ENCODE assay signal across 32 cellular contexts in genomic region chrX:147478899-147479298, GRCh38.
"Had no signal": no experiment of that assay in that cellular context is flagged by ENCODE, and none has a peak within 500 bp of the region (broad histone marks: within the 10 kb centered on the region; RNA-seq: fewer than 3 reads in every experiment).

No MANE protein-coding gene starts in this region.

- H3K36me3 Mint-ChIP-seq: activated CD8-positive, alpha-beta memory T cell treated with anti-CD3 and anti-CD28 coated beads, Interleukin-2, amount 10 ng/mL, durations not matched to agents 7 days and 5 days; activated naive CD4-positive, alpha-beta T cell treated with anti-CD3 and anti-CD28 coated beads, Interleukin-2, amount 50 U/mL, for 24 hours; activated naive CD8-positive, alpha-beta T cell treated with anti-CD3 and anti-CD28 coated beads, Interleukin-2, amount 10 ng/mL, durations not matched to agents 7 days and 5 days had no signal

- H3K27me3 ChIP-seq: ascending aorta, MG63 had no signal

- H3K27me3 Mint-ChIP-seq: activated CD4-positive, alpha-beta memory T cell treated with anti-CD3 and anti-CD28 coated beads, Interleukin-2, amount 10 ng/mL, durations not matched to agents 7 days and 5 days; activated CD8-positive, alpha-beta memory T cell treated with anti-CD3 and anti-CD28 coated beads, Interleukin-2, amount 10 ng/mL, durations not matched to agents 7 days and 5 days; activated naive CD4-positive, alpha-beta T cell treated with anti-CD3 and anti-CD28 coated beads, Interleukin-2, amount 50 U/mL, for 24 hours; activated T-helper 17 cell treated with anti-CD3 and anti-CD28 coated beads, Interleukin-2, amount 50 U/mL, for 72 hours had no signal

- ATAC-seq: activated CD8-positive, alpha-beta memory T cell treated with anti-CD3 and anti-CD28 coated beads, Interleukin-2, amount 10 ng/mL, durations not matched to agents 7 days and 5 days; activated T-cell treated with anti-CD3 and anti-CD28 coated beads, Interleukin-2, amount 50 U/mL, for 72 hours; activated T-helper 17 cell treated with anti-CD3 and anti-CD28 coated beads, Interleukin-2, amount 50 U/mL, for 72 hours; Panc1 had no signal

- H3K4me3 ChIP-seq: ascending aorta, MG63, SK-N-MC had no signal

- H3K27ac ChIP-seq: ascending aorta, SK-N-MC, WERI-Rb-1 had no signal

- DNase-seq: activated CD4-positive, alpha-beta memory T cell treated with anti-CD3 and anti-CD28 coated beads, Interleukin-2, amount 10 ng/mL, durations not matched to agents 7 days and 5 days; activated CD4-positive, alpha-beta T cell treated with anti-CD3 and anti-CD28 coated beads for 1 hour; activated CD4-positive, alpha-beta T cell treated with anti-CD3 and anti-CD28 coated beads for 48 hours; activated CD4-positive, CD25-positive, alpha-beta regulatory T cell; activated CD8-positive, alpha-beta memory T cell treated with anti-CD3 and anti-CD28 coated beads for 24 hours; activated CD8-positive, alpha-beta memory T cell treated with anti-CD3 and anti-CD28 coated beads, Interleukin-2, amount 10 ng/mL, durations not matched to agents 7 days and 5 days; activated CD8-positive, alpha-beta memory T cell treated with anti-CD3 and anti-CD28 coated beads, Interleukin-2, amount 50 U/mL, for 48 hours; activated effector memory CD4-positive, alpha-beta T cell treated with anti-CD3 and anti-CD28 coated beads, Interleukin-2, amount 50 U/mL, for 16 hours; activated naive CD4-positive, alpha-beta T cell; activated naive CD8-positive, alpha-beta T cell treated with anti-CD3 and anti-CD28 coated beads, Interleukin-2, amount 10 ng/mL, durations not matched to agents 7 days and 5 days; activated T-cell treated with anti-CD3 and anti-CD28 coated beads, Interleukin-2, amount 50 U/mL, for 72 hours; amygdala; central memory CD4-positive, alpha-beta T cell; KG1; MG63; NCI-H1048; NCI-H1105 treated with DMSO at 0.1 percent for 48 hours; NCI-H1436; NCI-H1694; NCI-H1930; NCI-H2081 treated with DMSO at 0.1 percent for 48 hours; NCI-H345; NCI-H524 treated with DMSO at 0.1 percent for 48 hours; NCI-H748 treated with DMSO at 0.1 percent for 48 hours; SIG-M5; T1000; WERI-Rb-1 had no signal

- H3K4me1 ChIP-seq: ascending aorta had no signal

- H3K4me1 Mint-ChIP-seq: activated CD4-positive, alpha-beta memory T cell treated with anti-CD3 and anti-CD28 coated beads, Interleukin-2, amount 10 ng/mL, durations not matched to agents 7 days and 5 days; activated CD8-positive, alpha-beta memory T cell treated with anti-CD3 and anti-CD28 coated beads, Interleukin-2, amount 10 ng/mL, durations not matched to agents 7 days and 5 days; activated naive CD4-positive, alpha-beta T cell treated with anti-CD3 and anti-CD28 coated beads, Interleukin-2, amount 50 U/mL, for 24 hours; activated naive CD8-positive, alpha-beta T cell treated with anti-CD3 and anti-CD28 coated beads, Interleukin-2, amount 10 ng/mL, durations not matched to agents 7 days and 5 days; activated T-helper 17 cell treated with anti-CD3 and anti-CD28 coated beads, Interleukin-2, amount 50 U/mL, for 72 hours had no signal

- H3K27ac Mint-ChIP-seq: activated CD4-positive, alpha-beta memory T cell treated with anti-CD3 and anti-CD28 coated beads, Interleukin-2, amount 10 ng/mL, durations not matched to agents 7 days and 5 days; activated CD8-positive, alpha-beta memory T cell treated with anti-CD3 and anti-CD28 coated beads, Interleukin-2, amount 10 ng/mL, durations not matched to agents 7 days and 5 days; activated naive CD4-positive, alpha-beta T cell treated with anti-CD3 and anti-CD28 coated beads, Interleukin-2, amount 50 U/mL, for 24 hours; activated naive CD8-positive, alpha-beta T cell treated with anti-CD3 and anti-CD28 coated beads, Interleukin-2, amount 10 ng/mL, durations not matched to agents 7 days and 5 days; activated T-cell treated with anti-CD3 and anti-CD28 coated beads, Interleukin-2, amount 50 U/mL, for 72 hours; activated T-helper 17 cell treated with anti-CD3 and anti-CD28 coated beads, Interleukin-2, amount 50 U/mL, for 72 hours had no signal

- H3K9me3 ChIP-seq: ascending aorta, MG63 had no signal

- H3K36me3 ChIP-seq: ascending aorta, MG63, WERI-Rb-1 had no signal

- H3K9me3 Mint-ChIP-seq: activated CD4-positive, alpha-beta memory T cell treated with anti-CD3 and anti-CD28 coated beads, Interleukin-2, amount 10 ng/mL, durations not matched to agents 7 days and 5 days; activated naive CD8-positive, alpha-beta T cell treated with anti-CD3 and anti-CD28 coated beads, Interleukin-2, amount 10 ng/mL, durations not matched to agents 7 days and 5 days; activated T-helper 17 cell treated with anti-CD3 and anti-CD28 coated beads, Interleukin-2, amount 50 U/mL, for 72 hours had no signal

- H3K4me3 Mint-ChIP-seq: activated CD4-positive, alpha-beta memory T cell treated with anti-CD3 and anti-CD28 coated beads, Interleukin-2, amount 10 ng/mL, durations not matched to agents 7 days and 5 days; activated CD8-positive, alpha-beta memory T cell treated with anti-CD3 and anti-CD28 coated beads, Interleukin-2, amount 10 ng/mL, durations not matched to agents 7 days and 5 days; activated naive CD4-positive, alpha-beta T cell treated with anti-CD3 and anti-CD28 coated beads, Interleukin-2, amount 50 U/mL, for 24 hours; activated naive CD8-positive, alpha-beta T cell treated with anti-CD3 and anti-CD28 coated beads, Interleukin-2, amount 10 ng/mL, durations not matched to agents 7 days and 5 days; activated T-cell treated with anti-CD3 and anti-CD28 coated beads, Interleukin-2, amount 50 U/mL, for 72 hours; activated T-helper 17 cell treated with anti-CD3 and anti-CD28 coated beads, Interleukin-2, amount 50 U/mL, for 72 hours had no signal
